8 cellular contexts compared by ENCODE assay signal in genomic region chr1:168470821-168471473, GRCh38.
DNase-seq lines count a peak whose midpoint lies in the region; ATAC-seq and TF ChIP-seq lines count a peak whose summit lies in the region.

No MANE protein-coding gene starts in this region.

- H3K27ac ChIP-seq in RWPE2 (ENCODE audit: poor library complexity, severe bottlenecking) (peak overlapping the region; percentile 70), fibroblast of lung (ENCODE audit: insufficient read depth, low read length) (peak overlapping the region; percentile 63), skin epidermis (peak overlapping the region in 13 of 21 experiments; percentile 0 to 85 (median 33)), neural progenitor cell (no peak overlapping the region)

- H3K4me2 ChIP-seq in fibroblast of lung (ENCODE audit: extremely low read depth, insufficient read depth, low read length) (peak overlapping the region; percentile 71), neural progenitor cell (no peak overlapping the region)

- peak; percentile 90 for ATAC-seq in RWPE2 (ENCODE audit: low read depth)

- H3K36me3 ChIP-seq in RWPE2 (ENCODE audit: low read depth): no peaks in the 10 kb centered on the region
- H3K36me3 ChIP-seq in fibroblast of lung (ENCODE audit: control insufficient read depth, insufficient read depth, low read length): no peaks in the 10 kb centered on the region
- no peaks in the 10 kb centered on the region for H3K36me3 ChIP-seq in neural progenitor cell

- H3K9ac ChIP-seq in fibroblast of lung (ENCODE audit: insufficient read depth, low read length) (no peak overlapping the region), neural progenitor cell (no peak overlapping the region)

- no peaks in the 10 kb centered on the region for H3K27me3 Mint-ChIP-seq in neural progenitor cell (ENCODE audit: insufficient read depth, low read depth)
- H3K27me3 Mint-ChIP-seq in activated naive CD4-positive, alpha-beta T cell treated with anti-CD3 and anti-CD28 coated beads, Interleukin-2, amount 10 ng/mL, durations not matched to agents 7 days and 5 days: no peaks in the 10 kb centered on the region

- H3K9me3 ChIP-seq in RWPE2 (ENCODE audit: severe bottlenecking): no peaks in the 10 kb centered on the region
- H3K9me3 ChIP-seq in fibroblast of lung (ENCODE audit: control insufficient read depth, insufficient read depth, low read depth, low read length): no peaks in the 10 kb centered on the region
- H3K9me3 ChIP-seq in neural progenitor cell (ENCODE audit: low read depth): no peaks in the 10 kb centered on the region

- TF ChIP-seq CTCF in RWPE2 (IDR thresholded peaks at IDR 0.05; ENCODE audit: poor library complexity, severe bottlenecking) (no peak), fibroblast of lung (conservative IDR thresholded peaks at IDR 0.05 in 1 of 2, IDR thresholded peaks at IDR 0.05 in 1 of 2; ENCODE audit: low read depth in 1 of 2, low read length in 2 of 2) (peak in 1 of 2 donors; percentile 7), neural progenitor cell (IDR thresholded peaks at IDR 0.05) (no peak)

- H3K79me2 ChIP-seq in fibroblast of lung (ENCODE audit: control insufficient read depth, insufficient read depth, low read length) (no peaks in the 10 kb centered on the region), neural progenitor cell (ENCODE audit: low read depth) (no peaks in the 10 kb centered on the region)

- H2AFZ ChIP-seq in fibroblast of lung (ENCODE audit: low read length) (peak overlapping the region; percentile 40), neural progenitor cell (replicated peaks) (no peak overlapping the region)

- H3F3A ChIP-seq in neural progenitor cell (ENCODE audit: low read depth): peaks cover 9% of the 10 kb centered on the region

- peak; percentile 3 to 9 for DNase-seq in SHP77 (lab: John Stamatoyannopoulos, UW)
- no peak for DNase-seq in SHP77 treated with DMSO at 0.1 percent for 48 hours (lab: John Stamatoyannopoulos, UW)
- DNase-seq in RWPE2 (ENCODE audit: low spot score): no peak
- peak; percentile 84 to 95 for DNase-seq in fibroblast of lung (ENCODE audit: low read depth in 2 of 2)
- DNase-seq in DMS79 (lab: John Stamatoyannopoulos, UW): no peak
- no peak for DNase-seq in neural progenitor cell (ENCODE audit: low spot score)
- DNase-seq in activated naive CD4-positive, alpha-beta T cell treated with anti-CD3 and anti-CD28 coated beads, Interleukin-2, amount 10 ng/mL, durations not matched to agents 7 days and 5 days: no peak

- no peak overlapping the region for H3K4me3 ChIP-seq in RWPE2 (ENCODE audit: severe bottlenecking)
- H3K4me3 ChIP-seq in fibroblast of lung (replicated peaks in 1 of 4; ENCODE audit: control extremely low read depth in 1 of 4, insufficient read depth in 1 of 4, low read depth in 3 of 4, low read length in 4 of 4): peak overlapping the region in 1 of 4 experiments; percentile 17
- H3K4me3 ChIP-seq in skin epidermis: no peak overlapping the region
- no peak overlapping the region for H3K4me3 ChIP-seq in neural progenitor cell

- H3K36me3 Mint-ChIP-seq in neural progenitor cell: no peaks in the 10 kb centered on the region
- H3K36me3 Mint-ChIP-seq in activated naive CD4-positive, alpha-beta T cell treated with anti-CD3 and anti-CD28 coated beads, Interleukin-2, amount 10 ng/mL, durations not matched to agents 7 days and 5 days: peaks cover 19% of the 10 kb centered on the region

- no peak overlapping the region for H3K4me3 Mint-ChIP-seq in neural progenitor cell
- H3K4me3 Mint-ChIP-seq in activated naive CD4-positive, alpha-beta T cell treated with anti-CD3 and anti-CD28 coated beads, Interleukin-2, amount 10 ng/mL, durations not matched to agents 7 days and 5 days: no peak overlapping the region

- H4K20me1 ChIP-seq in fibroblast of lung (ENCODE audit: control insufficient read depth, extremely low read depth, insufficient read depth, low read length) (no peaks in the 10 kb centered on the region), neural progenitor cell (ENCODE audit: low read depth) (no peaks in the 10 kb centered on the region)

- H3K27ac Mint-ChIP-seq in neural progenitor cell: no peak overlapping the region
- no peak overlapping the region for H3K27ac Mint-ChIP-seq in activated naive CD4-positive, alpha-beta T cell treated with anti-CD3 and anti-CD28 coated beads, Interleukin-2, amount 10 ng/mL, durations not matched to agents 7 days and 5 days

- peaks cover 24% of the 10 kb centered on the region for H3K4me1 Mint-ChIP-seq in neural progenitor cell
- H3K4me1 Mint-ChIP-seq in activated naive CD4-positive, alpha-beta T cell treated with anti-CD3 and anti-CD28 coated beads, Interleukin-2, amount 10 ng/mL, durations not matched to agents 7 days and 5 days: peaks cover 53% of the 10 kb centered on the region

- H3K9me3 Mint-ChIP-seq in neural progenitor cell: peaks cover 12% of the 10 kb centered on the region
- peaks cover 24% of the 10 kb centered on the region for H3K9me3 Mint-ChIP-seq in activated naive CD4-positive, alpha-beta T cell treated with anti-CD3 and anti-CD28 coated beads, Interleukin-2, amount 10 ng/mL, durations not matched to agents 7 days and 5 days

- H3K27me3 ChIP-seq in RWPE2 (ENCODE audit: insufficient read depth, poor library complexity, severe bottlenecking) (no peaks in the 10 kb centered on the region), fibroblast of lung (ENCODE audit: control insufficient read depth, insufficient read depth, low read length) (no peaks in the 10 kb centered on the region), neural progenitor cell (no peaks in the 10 kb centered on the region)

- H3K4me1 ChIP-seq in RWPE2 (ENCODE audit: insufficient read depth, poor library complexity, severe bottlenecking): peaks cover 48% of the 10 kb centered on the region
- H3K4me1 ChIP-seq in fibroblast of lung (ENCODE audit: control insufficient read depth, extremely low read depth, insufficient read depth, low read length): peaks cover 7% of the 10 kb centered on the region
- H3K4me1 ChIP-seq in neural progenitor cell: no peaks in the 10 kb centered on the region

- CTCF ChIA-PET in activated naive CD4-positive, alpha-beta T cell treated with anti-CD3 and anti-CD28 coated beads, Interleukin-2, amount 10 ng/mL, durations not matched to agents 7 days and 5 days (lab: Charles Lee): interaction anchor here (0.7 to 1.2 kb wide), 4 partner anchors 11 to 31 kb away, joined by 3 to 4 read pairs (median 3); no protein-coding TSS in a partner anchor

Comparison
In these comparisons a context has a peak if more than half of its experiments do, and no peak if none do; other contexts are left out.
1. DNase-seq: peak in SHP77 (2 of 2) and fibroblast of lung (2 of 2); none in SHP77 treated with DMSO at 0.1 percent for 48 hours (single experiment), RWPE2 (single experiment), DMS79 (single experiment), neural progenitor cell (single experiment) and activated naive CD4-positive, alpha-beta T cell treated with anti-CD3 and anti-CD28 coated beads, Interleukin-2, amount 10 ng/mL, durations not matched to agents 7 days and 5 days (single experiment).